In the genomic region with DNA sequence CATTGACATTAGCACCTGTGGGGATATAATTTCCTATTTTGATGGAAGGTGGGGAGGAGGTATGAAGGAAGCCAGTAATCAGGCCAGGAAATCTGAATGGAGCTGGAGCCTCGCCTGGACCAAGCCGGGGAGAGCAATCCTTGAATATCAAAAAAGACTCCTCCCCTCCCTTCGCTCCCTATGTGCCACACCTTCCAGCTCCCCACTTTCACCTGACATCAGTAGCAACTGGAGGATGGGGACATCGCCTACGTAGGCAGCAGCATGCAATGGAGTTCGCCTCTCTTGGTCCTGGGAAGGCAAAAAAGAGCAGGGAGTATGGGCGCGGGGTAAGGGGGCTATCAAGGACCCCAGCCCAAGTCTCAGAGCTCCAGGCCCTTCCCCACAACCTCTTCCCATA, we compare ENCODE assay signal across 10 cellular contexts. TPM values are rescaled to one million over a fixed set of nuclear protein-coding genes. Genes with fewer than 3 reads are reported as not detected.
DNase-seq lines count a peak whose midpoint lies in the region; TF ChIP-seq lines count a peak whose summit lies in the region.
"Had no signal": no experiment of that assay in that cellular context is flagged by ENCODE, and none has a peak within 500 bp of the region (broad histone marks: within the 10 kb centered on the region; RNA-seq: fewer than 3 reads in every experiment).

No MANE protein-coding gene starts in this region.

- H3K36me3 Mint-ChIP-seq in neural crest cell (ENCODE audit: low read depth), result peaks cover 8% of the 10 kb centered on the region

- no peaks in the 10 kb centered on the region for H3K9me3 ChIP-seq in BE2C
- no peaks in the 10 kb centered on the region for H3K9me3 ChIP-seq in MG63
- H3K9me3 ChIP-seq in ectodermal cell (ENCODE audit: control insufficient read depth, low read length), result no peaks in the 10 kb centered on the region

- DNase-seq in BE2C (no peak), MG63 (no peak), neural crest cell (ENCODE audit: low read depth, low spot score) (no peak), NCI-H1105 treated with DMSO at 0.1 percent for 48 hours (lab: John Stamatoyannopoulos, UW) (no peak), NCI-H526 (lab: John Stamatoyannopoulos, UW) (no peak), SW 1271 (lab: John Stamatoyannopoulos, UW) (no peak)
- DNase-seq in stimulated activated naive CD4-positive, alpha-beta T cell (lab: John Stamatoyannopoulos, UW), result no peak
- DNase-seq: NCI-H1092 had no signal

- H3K27me3 Mint-ChIP-seq in neural crest cell (ENCODE audit: low read depth), result no peaks in the 10 kb centered on the region

- H3K4me3 ChIP-seq in BE2C (ENCODE audit: low read depth, low read length) (peak overlapping the region; percentile 77), MG63 (peak overlapping the region; percentile 72), ectodermal cell (ENCODE audit: insufficient read depth, low read depth, low read length) (peak overlapping the region; percentile 96)

- peaks cover 11% of the 10 kb centered on the region for H3K4me1 ChIP-seq in BE2C
- H3K4me1 ChIP-seq in ectodermal cell (ENCODE audit: control insufficient read depth, insufficient read depth, low read length), result peaks cover 18% of the 10 kb centered on the region

- H3K27me3 ChIP-seq in BE2C, result no peaks in the 10 kb centered on the region
- H3K27me3 ChIP-seq in MG63, result no peaks in the 10 kb centered on the region
- no peaks in the 10 kb centered on the region for H3K27me3 ChIP-seq in ectodermal cell (ENCODE audit: control insufficient read depth, insufficient read depth, low read length, poor library complexity, severe bottlenecking)

- H3K4me1 Mint-ChIP-seq in neural crest cell, result peaks cover 25% of the 10 kb centered on the region

- H3K9me3 Mint-ChIP-seq in neural crest cell, result no peaks in the 10 kb centered on the region

- no peak overlapping the region for H3K27ac Mint-ChIP-seq in neural crest cell (ENCODE audit: unreplicated experiment)

- TF ChIP-seq CTCF in BE2C (IDR thresholded peaks at IDR 0.05; ENCODE audit: low read depth, low read length) (no peak), neural crest cell (conservative IDR thresholded peaks at IDR 0.05) (no peak)

- H3K36me3 ChIP-seq in BE2C (peaks cover 39% of the 10 kb centered on the region), MG63 (peaks cover 54% of the 10 kb centered on the region), ectodermal cell (ENCODE audit: control insufficient read depth, insufficient read depth, low read length) (peaks cover 38% of the 10 kb centered on the region)

- H3K4me3 Mint-ChIP-seq in neural crest cell, result peak overlapping the region; percentile 94

- 32 to 38% methylated on average over 8 of the region's 8 CpGs for WGBS in ectodermal cell, 2 experiments

- H3K27ac ChIP-seq in ectodermal cell (ENCODE audit: insufficient read depth, low read depth, low read length, poor library complexity, severe bottlenecking), result no peak overlapping the region

RNA-seq across cellular contexts. Expression of a gene that starts 1.1 kb away (rescaled TPM):
- 32.3 TPM for polyA plus RNA-seq in BE2C (2012; ENCODE audit: insufficient read depth, insufficient read length, low read depth)
- total RNA-seq in MG63 (2014; rRNA removed; shearing (Covaris generic); ENCODE audit: low replicate concordance), result 6.0 and 18.9 TPM in 2 replicates
- polyA plus RNA-seq in ectodermal cell (2013, experiment 1 of 4), result 31.7 TPM
- polyA plus RNA-seq in ectodermal cell (2013, experiment 2 of 4), result 29.3 TPM
- 21.5 TPM for polyA plus RNA-seq in ectodermal cell (2013, experiment 3 of 4)
- 23.9 TPM for polyA plus RNA-seq in ectodermal cell (2013, experiment 4 of 4)
- 61.4 and 68.0 TPM in 2 replicates for total RNA-seq in neural crest cell

RNA-seq across cellular contexts. Expression of a gene that starts 9.7 kb away (rescaled TPM):
- polyA plus RNA-seq in BE2C (2012; ENCODE audit: insufficient read depth, insufficient read length, low read depth), result 25.3 TPM
- 6.9 and 7.7 TPM in 2 replicates for total RNA-seq in MG63 (2014; rRNA removed; shearing (Covaris generic); ENCODE audit: low replicate concordance)
- 37.5 TPM for polyA plus RNA-seq in ectodermal cell (2013, experiment 1 of 4)
- polyA plus RNA-seq in ectodermal cell (2013, experiment 2 of 4), result 38.0 TPM
- polyA plus RNA-seq in ectodermal cell (2013, experiment 3 of 4), result 26.2 TPM
- polyA plus RNA-seq in ectodermal cell (2013, experiment 4 of 4), result 33.6 TPM
- 23.2 and 23.3 TPM in 2 replicates for total RNA-seq in neural crest cell

RNA-seq across cellular contexts. Expression of a gene that starts 27.2 kb away (rescaled TPM):
- polyA plus RNA-seq in BE2C (2012; ENCODE audit: insufficient read depth, insufficient read length, low read depth), result 0.60 TPM
- not detected in 2 replicates for total RNA-seq in MG63 (2014; rRNA removed; shearing (Covaris generic); ENCODE audit: low replicate concordance)
- polyA plus RNA-seq in ectodermal cell (2013, experiment 1 of 4), result not detected
- 0.36 TPM for polyA plus RNA-seq in ectodermal cell (2013, experiment 2 of 4)
- polyA plus RNA-seq in ectodermal cell (2013, experiment 3 of 4), result 0.64 TPM
- 0.53 TPM for polyA plus RNA-seq in ectodermal cell (2013, experiment 4 of 4)
- total RNA-seq in neural crest cell, result 0.65 and 1.0 TPM in 2 replicates
- total RNA-seq: dermis microvascular lymphatic vessel endothelial cell had no signal

RNA-seq across cellular contexts. Expression of a gene that starts 32.9 kb away (rescaled TPM):
- polyA plus RNA-seq in BE2C (2012; ENCODE audit: insufficient read depth, insufficient read length, low read depth), result 147 TPM
- 61.0 and 115 TPM in 2 replicates for total RNA-seq in MG63 (2014; rRNA removed; shearing (Covaris generic); ENCODE audit: low replicate concordance)
- 52.9 TPM for polyA plus RNA-seq in ectodermal cell (2013, experiment 1 of 4)
- polyA plus RNA-seq in ectodermal cell (2013, experiment 2 of 4), result 45.3 TPM
- 41.9 TPM for polyA plus RNA-seq in ectodermal cell (2013, experiment 3 of 4)
- polyA plus RNA-seq in ectodermal cell (2013, experiment 4 of 4), result 45.6 TPM
- 71.8 and 75.7 TPM in 2 replicates for total RNA-seq in neural crest cell

RNA-seq across cellular contexts. Expression of a gene that starts 35.3 kb away (rescaled TPM):
- 82.7 TPM for polyA plus RNA-seq in BE2C (2012; ENCODE audit: insufficient read depth, insufficient read length, low read depth)
- 51.6 and 107 TPM in 2 replicates for total RNA-seq in MG63 (2014; rRNA removed; shearing (Covaris generic); ENCODE audit: low replicate concordance)
- polyA plus RNA-seq in ectodermal cell (2013, experiment 1 of 4), result 44.9 TPM
- polyA plus RNA-seq in ectodermal cell (2013, experiment 2 of 4), result 52.1 TPM
- 42.8 TPM for polyA plus RNA-seq in ectodermal cell (2013, experiment 3 of 4)
- polyA plus RNA-seq in ectodermal cell (2013, experiment 4 of 4), result 44.9 TPM
- 48.3 and 48.6 TPM in 2 replicates for total RNA-seq in neural crest cell
